20 cellular contexts compared by ENCODE assay signal in genomic region chr7:127979113-127979727, GRCh38. TPM values are rescaled to one million over a fixed set of nuclear protein-coding genes. Genes with fewer than 3 reads are reported as not detected.
DNase-seq lines count a peak whose midpoint lies in the region; ATAC-seq, FAIRE-seq and TF ChIP-seq lines count a peak whose summit lies in the region.
"Had no signal": no experiment of that assay in that cellular context is flagged by ENCODE, and none has a peak within 500 bp of the region (broad histone marks: within the 10 kb centered on the region; RNA-seq: fewer than 3 reads in every experiment).

No MANE protein-coding gene starts in this region.

- H3K27ac Mint-ChIP-seq in activated T-cell treated with anti-CD3 and anti-CD28 coated beads, Interleukin-2, amount 50 U/mL, for 72 hours = peak overlapping the region; percentile 59
- H3K27ac Mint-ChIP-seq in neural crest cell (ENCODE audit: unreplicated experiment) = peak overlapping the region; percentile 8
- H3K27ac Mint-ChIP-seq in activated T-helper 17 cell treated with anti-CD3 and anti-CD28 coated beads, Interleukin-2, amount 50 U/mL, for 72 hours = no peak overlapping the region

- no peak for TF ChIP-seq CTCF in K562 (IDR thresholded peaks at IDR 0.05 in 2 of 3, conservative IDR thresholded peaks at IDR 0.05 in 1 of 3; ENCODE audit: insufficient read depth in 2 of 3, low read depth in 1 of 3, low read length in 3 of 3)
- no peak for TF ChIP-seq CTCF in neural crest cell (conservative IDR thresholded peaks at IDR 0.05)

- intact Hi-C loops in K562 (cut with micrococcal nuclease) = no loop called here

- BruUV-seq in K562 (replicated peaks; lab: Mats Ljungman, UMichigan) = no TSS peak

- H3K4me1 ChIP-seq in K562 (replicated peaks in 1 of 2; ENCODE audit: control insufficient read depth in 2 of 2, insufficient read depth in 2 of 2, low read length in 2 of 2) = peaks cover 4 to 15% of the 10 kb centered on the region in 2 experiments

- peaks cover 14 to 19% of the 10 kb centered on the region in 2 donors for H3K9me3 Mint-ChIP-seq in activated T-cell treated with anti-CD3 and anti-CD28 coated beads, Interleukin-2, amount 50 U/mL, for 72 hours
- peaks cover 23% of the 10 kb centered on the region for H3K9me3 Mint-ChIP-seq in activated T-cell treated with anti-CD3 and anti-CD28 coated beads, Interleukin-2, amount 50 U/mL, for 4 hours
- H3K9me3 Mint-ChIP-seq in neural crest cell = peaks cover 8% of the 10 kb centered on the region
- peaks cover 12% of the 10 kb centered on the region for H3K9me3 Mint-ChIP-seq in activated T-helper 17 cell treated with anti-CD3 and anti-CD28 coated beads, Interleukin-2, amount 50 U/mL, for 72 hours

- no peak for TF ChIP-seq POLR2A in K562 (conservative IDR thresholded peaks at IDR 0.05)

- in situ Hi-C loops in K562 (cut with MboI) = no loop called here

- no peak for TF ChIP-seq EP300 in K562 (IDR thresholded peaks at IDR 0.05; ENCODE audit: low read length)

- FAIRE-seq in K562 (lab: Jason Lieb, UNC) = no peak
- FAIRE-seq: G401.6 had no signal

- no peak for DNase-seq in activated T-cell treated with anti-CD3 and anti-CD28 coated beads, Interleukin-2, amount 50 U/mL, for 72 hours
- no peak for DNase-seq in activated T-cell treated with anti-CD3 and anti-CD28 coated beads, Interleukin-2, amount 50 U/mL, for 4 hours
- DNase-seq in K562 (ENCODE audit: extremely low read depth in 1 of 4, low spot score in 3 of 4) (no peak), neural crest cell (ENCODE audit: low read depth, low spot score) (no peak), GOT3 (lab: John Stamatoyannopoulos, UW) (no peak), NCI-H2196 treated with DMSO at 0.1 percent for 48 hours (lab: John Stamatoyannopoulos, UW; ENCODE audit: unreplicated experiment) (no peak)
- DNase-seq: DMS79 treated with DMSO at 0.1 percent for 48 hours, NCI-H1092, NCI-H1694, NCI-H2107, NCI-H345, Right ventricle myocardium superior, SK-N-SH had no signal

- H3K4me3 ChIP-seq in K562 = no peak overlapping the region

- no peaks in the 10 kb centered on the region for H4K20me1 ChIP-seq in K562 (replicated peaks; ENCODE audit: control insufficient read depth, insufficient read depth, low read length)

- no peak for TF ChIP-seq RAD21 in K562 (CRISPR knock-in tag; conservative IDR thresholded peaks at IDR 0.05 in 1 of 2, IDR thresholded peaks at IDR 0.05 in 1 of 2)

- H3K4me3 Mint-ChIP-seq in activated T-cell treated with anti-CD3 and anti-CD28 coated beads, Interleukin-2, amount 50 U/mL, for 72 hours = no peak overlapping the region
- H3K4me3 Mint-ChIP-seq in activated T-cell treated with anti-CD3 and anti-CD28 coated beads, Interleukin-2, amount 50 U/mL, for 4 hours = no peak overlapping the region
- H3K4me3 Mint-ChIP-seq in neural crest cell = peak overlapping the region; percentile 18
- no peak overlapping the region for H3K4me3 Mint-ChIP-seq in activated T-helper 17 cell treated with anti-CD3 and anti-CD28 coated beads, Interleukin-2, amount 50 U/mL, for 72 hours

- H3K9me1 ChIP-seq in K562 (ENCODE audit: control insufficient read depth, insufficient read depth, low read length) = no peaks in the 10 kb centered on the region

- no peak for ATAC-seq in activated T-cell treated with anti-CD3 and anti-CD28 coated beads, Interleukin-2, amount 50 U/mL, for 72 hours (replicated peaks in 1 of 2)
- no peak for ATAC-seq in activated T-cell treated with anti-CD3 and anti-CD28 coated beads, Interleukin-2, amount 50 U/mL, for 4 hours
- ATAC-seq in K562 = no peak
- ATAC-seq in activated T-helper 17 cell treated with anti-CD3 and anti-CD28 coated beads, Interleukin-2, amount 50 U/mL, for 72 hours (replicated peaks) = no peak
- ATAC-seq in HG03457 (IDR thresholded peaks at IDR 0.05; ENCODE audit: unreplicated experiment) = no peak

- peaks cover 12% of the 10 kb centered on the region for H3K4me1 Mint-ChIP-seq in activated T-cell treated with anti-CD3 and anti-CD28 coated beads, Interleukin-2, amount 50 U/mL, for 72 hours (ENCODE audit: low read depth)
- peaks cover 22% of the 10 kb centered on the region for H3K4me1 Mint-ChIP-seq in activated T-cell treated with anti-CD3 and anti-CD28 coated beads, Interleukin-2, amount 50 U/mL, for 4 hours (ENCODE audit: low read depth)
- peaks cover 51% of the 10 kb centered on the region for H3K4me1 Mint-ChIP-seq in neural crest cell
- H3K4me1 Mint-ChIP-seq in activated T-helper 17 cell treated with anti-CD3 and anti-CD28 coated beads, Interleukin-2, amount 50 U/mL, for 72 hours = peaks cover 11% of the 10 kb centered on the region

- H3K27ac ChIP-seq in K562 (ENCODE audit: extremely low read depth, low read depth, low read length) = no peak overlapping the region
- H3K27ac ChIP-seq: 22Rv1; BLaER1 treated with 17β-estradiol and CSF1 and Interleukin-3, amounts not matched to agents 10 nM and 100 nM; KMS-11 had no signal

- CTCF ChIA-PET in K562 (lab: Yijun Ruan, JAX; ENCODE audit: low intra/inter-chr PET ratio) = no interaction called here

- POLR2A ChIA-PET in K562 (lab: Yijun Ruan, JAX) = interaction anchor here (0.5 to 3.4 kb wide), 2 partner anchors 10 to 83 kb away, joined by 3 to 12 read pairs; no protein-coding TSS in a partner anchor

- no peaks in the 10 kb centered on the region for H3K27me3 Mint-ChIP-seq in activated T-cell treated with anti-CD3 and anti-CD28 coated beads, Interleukin-2, amount 50 U/mL, for 72 hours (ENCODE audit: low read depth)
- no peaks in the 10 kb centered on the region for H3K27me3 Mint-ChIP-seq in activated T-cell treated with anti-CD3 and anti-CD28 coated beads, Interleukin-2, amount 50 U/mL, for 4 hours (ENCODE audit: low read depth)
- H3K27me3 Mint-ChIP-seq in neural crest cell (ENCODE audit: low read depth) = no peaks in the 10 kb centered on the region
- H3K27me3 Mint-ChIP-seq in activated T-helper 17 cell treated with anti-CD3 and anti-CD28 coated beads, Interleukin-2, amount 50 U/mL, for 72 hours = no peaks in the 10 kb centered on the region

- no peak overlapping the region for H3K9ac ChIP-seq in K562 (ENCODE audit: insufficient read depth in 1 of 2, low read depth in 2 of 2, low read length in 2 of 2)
- H3K9ac ChIP-seq: BLaER1 treated with 17β-estradiol and CSF1 and Interleukin-3, amounts not matched to agents 10 nM and 100 nM; KMS-11; SK-N-SH had no signal

- peaks cover 8% of the 10 kb centered on the region; the same call in 1 of the 2 replicates for H3K9me3 ChIP-seq in K562 (replicated peaks; ENCODE audit: control insufficient read depth, insufficient read depth, low read depth, low read length)
- H3K9me3 ChIP-seq: SK-N-SH had no signal

- peaks cover 28 to 41% of the 10 kb centered on the region in 2 donors for H3K36me3 Mint-ChIP-seq in activated T-cell treated with anti-CD3 and anti-CD28 coated beads, Interleukin-2, amount 50 U/mL, for 72 hours (ENCODE audit: insufficient read depth in 2 of 2)
- H3K36me3 Mint-ChIP-seq in activated T-cell treated with anti-CD3 and anti-CD28 coated beads, Interleukin-2, amount 50 U/mL, for 4 hours (ENCODE audit: insufficient read depth) = peaks cover 58% of the 10 kb centered on the region
- H3K36me3 Mint-ChIP-seq in neural crest cell (ENCODE audit: low read depth) = peaks cover 24% of the 10 kb centered on the region
- H3K36me3 Mint-ChIP-seq in activated T-helper 17 cell treated with anti-CD3 and anti-CD28 coated beads, Interleukin-2, amount 50 U/mL, for 72 hours (ENCODE audit: low read depth) = peaks cover 56% of the 10 kb centered on the region

- no peak overlapping the region for H2AFZ ChIP-seq in K562 (ENCODE audit: low read depth, low read length)

- no peaks in the 10 kb centered on the region for H3K27me3 ChIP-seq in K562 (ENCODE audit: control insufficient read depth in 2 of 2, insufficient read depth in 2 of 2, low read length in 2 of 2)
- H3K27me3 ChIP-seq: BLaER1 treated with 17β-estradiol and CSF1 and Interleukin-3, amounts not matched to agents 10 nM and 100 nM had no signal

- no peak overlapping the region for H3K4me2 ChIP-seq in K562 (ENCODE audit: insufficient read depth, low read length)
- H3K4me2 ChIP-seq: BLaER1 treated with 17β-estradiol and CSF1 and Interleukin-3, amounts not matched to agents 10 nM and 100 nM; KMS-11; SK-N-SH had no signal

- H3K79me2 ChIP-seq in K562 (ENCODE audit: control insufficient read depth, insufficient read depth, low read length) = peaks cover 5% of the 10 kb centered on the region; the same call in 2 of the 3 replicates

- peaks cover 32% of the 10 kb centered on the region for H3K36me3 ChIP-seq in K562 (ENCODE audit: control insufficient read depth, insufficient read depth, low read length)

- 94% methylated on average over 9 of the region's 9 CpGs for WGBS in K562 (ENCODE audit: insufficient coverage, low coverage, missing lambda C conversion rate)

RNA-seq across cellular contexts. Expression of gene LRRC4, which starts 52.0 kb away (rescaled TPM):
- total RNA-seq in activated T-cell treated with anti-CD3 and anti-CD28 coated beads, Interleukin-2, amount 50 U/mL, for 72 hours = under 1 TPM in 1 of 2 donors, not detected in 1; 0.53 TPM
- 1 to 10 TPM; 1.2 to 4.2 (median 2.8) TPM for total RNA-seq in activated T-cell treated with anti-CD3 and anti-CD28 coated beads, Interleukin-2, amount 50 U/mL, for 4 hours
- total RNA-seq in K562 (2011; cell fraction: chromatin; rRNA removed; ENCODE audit: low replicate concordance) = not detected in 2 replicates
- total RNA-seq in K562 (2011; cell fraction: nucleolus; rRNA removed) = not detected in 2 replicates
- not detected in 2 replicates for total RNA-seq in K562 (2011; cell fraction: nucleoplasm; rRNA removed)
- total RNA-seq in K562 (2014; rRNA removed) (not detected in 2 replicates), K562 (2014; rRNA removed; fragmentation: Illumina TruSeq; extraction: Trizol) (not detected in 2 replicates), K562 (2015; rRNA removed; fragmentation: Illumina TruSeq; extraction: Trizol) (not detected in 2 replicates), K562 (2021) (0.07 TPM in 1 of 2 replicates, not detected in the other), neural crest cell (67.5 and 67.6 TPM in 2 replicates)
- polyA plus RNA-seq in K562 (2011; rRNA removed) (not detected in 2 replicates), K562 (2014; fragmentation: Illumina TruSeq; extraction: Trizol) (not detected in 2 replicates), K562 (2014; fragmentation: Nextera tagmentation; extraction: Ambion mirVana) (under 1 TPM in 1 of 2 experiments, not detected in 1; 0.04 TPM), K562 (2014; rRNA removed) (0.11 TPM in 1 of 2 replicates, not detected in the other)
- not detected in 2 replicates for polyA plus RNA-seq in K562 (2011; cell fraction: cytosol; rRNA removed)
- not detected in 2 replicates for polyA plus RNA-seq in K562 (2011; cell fraction: nucleus; rRNA removed)
- polyA plus RNA-seq in K562 (2012) = 0.07 and 0.21 TPM in 2 replicates
- not detected in 2 replicates for polyA minus RNA-seq in K562 (2011; rRNA and poly(A)+ RNA removed)
- not detected in 2 replicates for polyA minus RNA-seq in K562 (2011; cell fraction: cytosol; rRNA and poly(A)+ RNA removed)
- polyA minus RNA-seq in K562 (2011; cell fraction: nucleus; rRNA and poly(A)+ RNA removed) = not detected in 2 replicates
- under 1 TPM in 1 of 2 donors, not detected in 1; 0.13 TPM for total RNA-seq in activated T-helper 17 cell treated with anti-CD3 and anti-CD28 coated beads, Interleukin-2, amount 50 U/mL, for 72 hours
- total RNA-seq: MCF 10A had no signal

Comparison
In these comparisons a context has a peak if more than half of its experiments do, and no peak if none do; other contexts are left out.
1. RNA of gene LRRC4, which starts 52.0 kb away (total RNA-seq): 67.5 to 67.6 TPM in neural crest cell; 1.2 to 4.2 TPM in activated T-cell treated with anti-CD3 and anti-CD28 coated beads, Interleukin-2, amount 50 U/mL, for 4 hours, 0.53 TPM in activated T-cell treated with anti-CD3 and anti-CD28 coated beads, Interleukin-2, amount 50 U/mL, for 72 hours, 0.13 TPM in activated T-helper 17 cell treated with anti-CD3 and anti-CD28 coated beads, Interleukin-2, amount 50 U/mL, for 72 hours and 0.07 TPM in K562; every median in the first group is over 10 times any median in the second.